21 cellular contexts compared by ENCODE assay signal in the genomic region with DNA sequence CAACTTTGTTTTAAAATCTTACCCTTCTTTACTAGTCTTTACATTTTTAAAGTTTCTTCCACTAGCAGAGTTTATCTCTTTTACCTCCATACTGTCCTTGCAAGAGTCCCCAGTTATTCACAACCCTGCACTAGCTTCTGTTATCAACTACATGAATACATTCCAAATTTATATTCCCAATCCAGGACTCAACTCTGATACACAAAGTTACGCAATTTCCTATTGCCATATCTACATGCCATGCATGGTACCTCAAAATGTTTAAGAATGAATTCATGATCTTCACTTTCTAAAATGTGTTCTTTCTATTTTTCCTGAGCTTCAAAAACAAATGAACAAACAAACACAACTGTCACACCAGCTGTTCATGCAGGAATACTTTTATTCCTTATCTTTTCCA.
A peak's percentile ranks its signal among the peaks of the same experiment; 100 is the strongest.
DNase-seq lines count a peak whose midpoint lies in the region; ATAC-seq, FAIRE-seq and TF ChIP-seq lines count a peak whose summit lies in the region.
"Had no signal": no experiment of that assay in that cellular context is flagged by ENCODE, and none has a peak within 500 bp of the region (broad histone marks: within the 10 kb centered on the region; RNA-seq: fewer than 3 reads in every experiment).

No MANE protein-coding gene starts in this region.

- CTCF ChIA-PET in HepG2 (lab: Yijun Ruan, JAX; ENCODE audit: low intra/inter-chr PET ratio, low total read pairs) = no interaction called here
- CTCF ChIA-PET in K562 (lab: Yijun Ruan, JAX; ENCODE audit: low intra/inter-chr PET ratio) = no interaction called here

- H3K27me3 Mint-ChIP-seq in activated T-cell treated with anti-CD3 and anti-CD28 coated beads, Interleukin-2, amount 50 U/mL, for 24 hours = no peaks in the 10 kb centered on the region
- H3K27me3 Mint-ChIP-seq: B cell; CD4-positive, alpha-beta T cell had no signal

- H3K9me3 Mint-ChIP-seq in activated T-cell treated with anti-CD3 and anti-CD28 coated beads, Interleukin-2, amount 50 U/mL, for 24 hours = peaks cover 17% of the 10 kb centered on the region

- no peaks in the 10 kb centered on the region for H3K36me3 Mint-ChIP-seq in activated T-cell treated with anti-CD3 and anti-CD28 coated beads, Interleukin-2, amount 50 U/mL, for 24 hours (ENCODE audit: low read depth)
- H3K36me3 Mint-ChIP-seq: CD8-positive, alpha-beta T cell had no signal

- TF ChIP-seq EP300 in HepG2 (IDR thresholded peaks at IDR 0.05; ENCODE audit: low read depth in 2 of 2, low read length in 2 of 2) = no peak
- no peak for TF ChIP-seq EP300 in HepG2 (CRISPR knock-in tag; IDR thresholded peaks at IDR 0.05; ENCODE audit: borderline replicate concordance)
- no peak for TF ChIP-seq EP300 in K562 (IDR thresholded peaks at IDR 0.05; ENCODE audit: low read length)

- 30% methylated on average over 1 of the region's 1 CpG for WGBS in HepG2 (ENCODE audit: low lambda C conversion rate)
- 50% methylated on average over 1 of the region's 1 CpG for WGBS in right lobe of liver (ENCODE audit: insufficient coverage, low coverage, low lambda C conversion rate, missing lambda C conversion rate)
- 24% methylated on average over 1 of the region's 1 CpG for WGBS in K562 (ENCODE audit: insufficient coverage, low coverage, missing lambda C conversion rate)

- DNase-seq in HepG2 (ENCODE audit: low spot score) (no peak), right lobe of liver (no peak), K562 (ENCODE audit: extremely low read depth in 1 of 4, low spot score in 3 of 4) (no peak), epithelial cell of esophagus (ENCODE audit: low read depth) (peak; percentile 14), HUDEP-2 (lab: John Stamatoyannopoulos, UW; ENCODE audit: unreplicated experiment in 76 of 76) (no peak)
- no peak for DNase-seq in activated T-cell treated with anti-CD3 and anti-CD28 coated beads, Interleukin-2, amount 50 U/mL, for 24 hours
- DNase-seq: AML-193; Caco-2; Calu3; CD4-positive, alpha-beta T cell; CD8-positive, alpha-beta T cell; DMS79 treated with DMSO at 0.1 percent for 48 hours; GF-D8 had no signal

- no peak overlapping the region for H3K9ac ChIP-seq in HepG2 (ENCODE audit: insufficient read depth, low read depth, low read length)
- H3K9ac ChIP-seq in K562 (ENCODE audit: insufficient read depth in 1 of 2, low read depth in 2 of 2, low read length in 2 of 2) = no peak overlapping the region
- H3K9ac ChIP-seq: BLaER1 treated with 17β-estradiol and CSF1 and Interleukin-3, amounts not matched to agents 10 nM and 100 nM had no signal

- H2AFZ ChIP-seq in HepG2 (ENCODE audit: low read length) (no peak overlapping the region), K562 (ENCODE audit: low read depth, low read length) (no peak overlapping the region)

- H3K27ac Mint-ChIP-seq in activated T-cell treated with anti-CD3 and anti-CD28 coated beads, Interleukin-2, amount 50 U/mL, for 24 hours = no peak overlapping the region
- H3K27ac Mint-ChIP-seq: B cell; CD4-positive, alpha-beta T cell; CD8-positive, alpha-beta T cell had no signal

- no peak overlapping the region for H3K27ac ChIP-seq in HepG2 (ENCODE audit: extremely low read length, insufficient read depth, low read length)
- no peak overlapping the region for H3K27ac ChIP-seq in right lobe of liver
- H3K27ac ChIP-seq in K562 (ENCODE audit: extremely low read depth, low read depth, low read length) = no peak overlapping the region
- H3K27ac ChIP-seq: 22Rv1; A549; BLaER1 treated with 17β-estradiol and CSF1 and Interleukin-3, amounts not matched to agents 10 nM and 100 nM; C4-2B had no signal

- POLR2A ChIA-PET in HepG2 (lab: Yijun Ruan, JAX) = no interaction called here
- POLR2A ChIA-PET in K562 (lab: Yijun Ruan, JAX) = no interaction called here

- H3K79me2 ChIP-seq in HepG2 (ENCODE audit: insufficient read depth, low read length) (no peaks in the 10 kb centered on the region), K562 (ENCODE audit: control insufficient read depth, insufficient read depth, low read length) (no peaks in the 10 kb centered on the region)

- H3K4me1 Mint-ChIP-seq in activated T-cell treated with anti-CD3 and anti-CD28 coated beads, Interleukin-2, amount 50 U/mL, for 24 hours (ENCODE audit: low read depth) = no peaks in the 10 kb centered on the region
- H3K4me1 Mint-ChIP-seq: B cell had no signal

- H4K20me1 ChIP-seq in HepG2 (ENCODE audit: insufficient read depth, low read length) (no peaks in the 10 kb centered on the region), K562 (replicated peaks; ENCODE audit: control insufficient read depth, insufficient read depth, low read length) (no peaks in the 10 kb centered on the region)
- H4K20me1 ChIP-seq: BLaER1 treated with 17β-estradiol and CSF1 and Interleukin-3, amounts not matched to agents 10 nM and 100 nM had no signal

- H3K4me2 ChIP-seq in HepG2 (ENCODE audit: low read depth, low read length) = no peak overlapping the region
- no peak overlapping the region for H3K4me2 ChIP-seq in K562 (ENCODE audit: insufficient read depth, low read length)
- H3K4me2 ChIP-seq: A549 had no signal

- no TSS peak for BruUV-seq in HepG2 (replicated peaks; lab: Mats Ljungman, UMichigan)
- BruUV-seq in K562 (replicated peaks; lab: Mats Ljungman, UMichigan) = no TSS peak

- TF ChIP-seq POLR2A in HepG2 (IDR thresholded peaks at IDR 0.05; ENCODE audit: insufficient read depth in 1 of 2, low read depth in 2 of 2, low read length in 2 of 2) (no peak), right lobe of liver (IDR thresholded peaks at IDR 0.05) (no peak), K562 (conservative IDR thresholded peaks at IDR 0.05) (no peak)

- no peak overlapping the region for H3K4me3 Mint-ChIP-seq in activated T-cell treated with anti-CD3 and anti-CD28 coated beads, Interleukin-2, amount 50 U/mL, for 24 hours
- H3K4me3 Mint-ChIP-seq: B cell; CD4-positive, alpha-beta T cell; CD8-positive, alpha-beta T cell had no signal

- intact Hi-C loops in HepG2 (cut with micrococcal nuclease; ENCODE audit: unreplicated experiment) = no loop called here
- intact Hi-C loops in right lobe of liver (cut with DNase I) = no loop called here
- intact Hi-C loops in K562 (cut with micrococcal nuclease) = no loop called here

- no peak for ATAC-seq in HepG2
- no peak for ATAC-seq in right lobe of liver
- ATAC-seq in K562 = no peak
- ATAC-seq: A549; CD8-positive, alpha-beta T cell had no signal

- H3K4me3 ChIP-seq in HepG2 (replicated peaks in 1 of 3; ENCODE audit: insufficient read depth in 1 of 3, low read depth in 2 of 3, low read length in 3 of 3) (no peak overlapping the region), right lobe of liver (no peak overlapping the region), K562 (no peak overlapping the region), epithelial cell of esophagus (ENCODE audit: low read length) (no peak overlapping the region)
- H3K4me3 ChIP-seq: A549; BLaER1 treated with 17β-estradiol and CSF1 and Interleukin-3, amounts not matched to agents 10 nM and 100 nM had no signal

- H3K4me1 ChIP-seq in HepG2 (ENCODE audit: insufficient read depth, low read length) (no peaks in the 10 kb centered on the region), right lobe of liver (no peaks in the 10 kb centered on the region), K562 (replicated peaks in 1 of 2; ENCODE audit: control insufficient read depth in 2 of 2, insufficient read depth in 2 of 2, low read length in 2 of 2) (no peaks in the 10 kb centered on the region)
- H3K4me1 ChIP-seq: Caco-2 had no signal

- H3K36me3 ChIP-seq in HepG2 (replicated peaks in 1 of 2; ENCODE audit: control insufficient read depth in 1 of 2, insufficient read depth in 2 of 2, low read length in 2 of 2) = no peaks in the 10 kb centered on the region
- no peaks in the 10 kb centered on the region for H3K36me3 ChIP-seq in right lobe of liver
- no peaks in the 10 kb centered on the region for H3K36me3 ChIP-seq in K562 (ENCODE audit: control insufficient read depth, insufficient read depth, low read length)
- H3K36me3 ChIP-seq: BLaER1 treated with 17β-estradiol and CSF1 and Interleukin-3, amounts not matched to agents 10 nM and 100 nM had no signal

- no peak for TF ChIP-seq RAD21 in HepG2 (CRISPR knock-in tag; IDR thresholded peaks at IDR 0.05)
- no peak for TF ChIP-seq RAD21 in K562 (CRISPR knock-in tag; conservative IDR thresholded peaks at IDR 0.05 in 1 of 2, IDR thresholded peaks at IDR 0.05 in 1 of 2)

- H3K9me3 ChIP-seq in HepG2 (ENCODE audit: low read length) (peaks cover 48% of the 10 kb centered on the region; the same call in 1 of the 2 replicates), right lobe of liver (no peaks in the 10 kb centered on the region), K562 (replicated peaks; ENCODE audit: control insufficient read depth, insufficient read depth, low read depth, low read length) (no peaks in the 10 kb centered on the region)
- H3K9me3 ChIP-seq: A549; BLaER1 treated with 17β-estradiol and CSF1 and Interleukin-3, amounts not matched to agents 10 nM and 100 nM; Caco-2 had no signal

- FAIRE-seq in HepG2 (lab: Jason Lieb, UNC) (no peak), K562 (lab: Jason Lieb, UNC) (no peak)
- FAIRE-seq: D721Med, G401.6, GM12891 had no signal

- in situ Hi-C loops in HepG2 (cut with HindIII; ENCODE audit: extremely low pct_ligation_motif_present, low pct_unique_long_range_greater_than_20kb) = no loop called here
- in situ Hi-C loops in K562 (cut with MboI) = no loop called here

- H3K9me1 ChIP-seq in K562 (ENCODE audit: control insufficient read depth, insufficient read depth, low read length) = no peaks in the 10 kb centered on the region

- no peak for TF ChIP-seq CTCF in HepG2 (CRISPR knock-in tag; IDR thresholded peaks at IDR 0.05)
- TF ChIP-seq CTCF in right lobe of liver (IDR thresholded peaks at IDR 0.05) = no peak
- TF ChIP-seq CTCF in K562 (IDR thresholded peaks at IDR 0.05 in 2 of 3, conservative IDR thresholded peaks at IDR 0.05 in 1 of 3; ENCODE audit: insufficient read depth in 2 of 3, low read depth in 1 of 3, low read length in 3 of 3) = no peak
- TF ChIP-seq CTCF in epithelial cell of esophagus (IDR thresholded peaks at IDR 0.05; ENCODE audit: insufficient read depth, low read depth, low read length, missing control alignments) = no peak

- H3K27me3 ChIP-seq in HepG2 (ENCODE audit: control insufficient read depth in 1 of 2, insufficient read depth in 2 of 2, low read length in 2 of 2) = no peaks in the 10 kb centered on the region
- H3K27me3 ChIP-seq in right lobe of liver = no peaks in the 10 kb centered on the region
- no peaks in the 10 kb centered on the region for H3K27me3 ChIP-seq in K562 (ENCODE audit: control insufficient read depth in 2 of 2, insufficient read depth in 2 of 2, low read length in 2 of 2)
- H3K27me3 ChIP-seq: BLaER1 treated with 17β-estradiol and CSF1 and Interleukin-3, amounts not matched to agents 10 nM and 100 nM had no signal

TF ChIP-seq in HepG2, 621 proteins besides CTCF, POLR2A, EP300 and RAD21:
- TF ChIP-seq CEBPB (IDR thresholded peaks at IDR 0.05; ENCODE audit: borderline replicate concordance, low read depth, low read length) = peak; percentile 58; the same call in 1 of the 2 replicates
- TF ChIP-seq SNAPC2 (CRISPR knock-in tag; IDR thresholded peaks at IDR 0.05) = no peak

Comparison
In these comparisons a context has a peak if more than half of its experiments do, and no peak if none do; other contexts are left out.
1. Of the 241 proteins assayed by ChIP-seq in both HepG2 and K562: peak only in HepG2: none; only in K562: none; in both: CEBPB; in neither: 239; mixed calls (peak in some experiments, not most) for 1.